ENCODE assay signal across 11 cellular contexts in the genomic region with DNA sequence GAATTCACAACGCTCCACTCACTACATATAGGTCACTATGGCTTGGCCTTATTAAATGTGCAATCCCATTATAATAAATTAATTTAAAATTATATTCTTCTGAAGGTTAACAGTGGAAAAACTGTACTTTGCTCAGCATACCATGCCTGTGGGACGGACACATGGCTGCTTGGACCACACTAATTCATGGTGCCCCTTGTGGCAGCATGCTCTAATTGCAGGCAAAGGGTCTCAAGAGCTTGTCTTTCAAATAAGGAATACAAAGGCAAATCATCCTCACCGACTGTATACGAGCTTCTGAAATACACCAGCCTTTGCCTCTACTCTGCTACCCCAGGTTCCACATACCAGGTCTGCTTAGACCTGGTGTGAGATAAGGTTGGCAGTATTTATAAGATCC. TPM values are rescaled to one million over a fixed set of nuclear protein-coding genes. Genes with fewer than 3 reads are reported as not detected.
DNase-seq lines count a peak whose midpoint lies in the region; FAIRE-seq and TF ChIP-seq lines count a peak whose summit lies in the region.
"Had no signal": no experiment of that assay in that cellular context is flagged by ENCODE, and none has a peak within 500 bp of the region (broad histone marks: within the 10 kb centered on the region; RNA-seq: fewer than 3 reads in every experiment).

No MANE protein-coding gene starts in this region.

- no peak overlapping the region for H3K4me3 Mint-ChIP-seq in activated naive CD4-positive, alpha-beta T cell treated with anti-CD3 and anti-CD28 coated beads, Interleukin-2, amount 50 U/mL, for 24 hours
- H3K4me3 Mint-ChIP-seq in type B pancreatic cell: no peak overlapping the region
- H3K4me3 Mint-ChIP-seq: IgD-negative memory B cell had no signal

- no peak overlapping the region for H2BK120ac ChIP-seq in H1 (replicated peaks; ENCODE audit: low read depth, low read length)

- CTCF ChIA-PET in H1 (lab: Charles Lee; ENCODE audit: partially characterized antibody): interaction anchor here (0.6 to 16.6 kb wide), 18 partner anchors 9 to 348 kb away, joined by 3 to 153 read pairs (median 4); no protein-coding TSS in a partner anchor

- no peaks in the 10 kb centered on the region; a peak in 1 of 7 replicates for H3K27me3 ChIP-seq in H1 (replicated peaks in 1 of 4; ENCODE audit: control insufficient read depth in 3 of 4, extremely low read depth in 1 of 4, insufficient read depth in 3 of 4, low read length in 3 of 4)

- no peaks in the 10 kb centered on the region for H3K79me2 ChIP-seq in H1 (ENCODE audit: control insufficient read depth in 1 of 2, insufficient read depth in 2 of 2, low read length in 2 of 2)

- no peak overlapping the region for H2BK5ac ChIP-seq in H1 (ENCODE audit: low read depth, low read length)

- no peak overlapping the region for H3K9ac ChIP-seq in H1 (replicated peaks in 1 of 4; ENCODE audit: extremely low read depth in 1 of 4, low read depth in 3 of 4, low read length in 3 of 4)

- no peak overlapping the region for H3K4me3 ChIP-seq in NB4 (ENCODE audit: low read depth, low read length)
- H3K4me3 ChIP-seq in H1 (ENCODE audit: extremely low read depth in 1 of 4, insufficient read depth in 2 of 4, low read depth in 3 of 4, low read length in 4 of 4): no peak overlapping the region

- no peak overlapping the region for H3K56ac ChIP-seq in H1 (replicated peaks; ENCODE audit: insufficient read length, low read depth, low read length)

- TF ChIP-seq RAD21 in H1 (IDR thresholded peaks at IDR 0.05 in 1 of 2, conservative IDR thresholded peaks at IDR 0.05 in 1 of 2; ENCODE audit: low read depth in 2 of 2, low read length in 2 of 2): peak; percentile 34 to 51

- peaks cover 7 to 12% of the 10 kb centered on the region in 2 experiments; a peak in 3 of 4 replicates for H3K9me3 ChIP-seq in H1 (ENCODE audit: insufficient read depth in 2 of 2, low read depth in 1 of 2, low read length in 1 of 2)

- 83% methylated on average over 4 of the region's 4 CpGs; no CpG with 5 or more reads in 1 of the 2 experiments for WGBS in H1 (ENCODE audit: extremely low coverage in 1 of 2, insufficient coverage in 1 of 2, insufficient read length in 1 of 2, insufficient replicate concordance in 2 of 2, low coverage in 1 of 2, low lambda C conversion rate in 2 of 2, missing lambda C conversion rate in 1 of 2), 2 experiments

- peaks cover 3% of the 10 kb centered on the region for H3K36me3 Mint-ChIP-seq in activated naive CD4-positive, alpha-beta T cell treated with anti-CD3 and anti-CD28 coated beads, Interleukin-2, amount 50 U/mL, for 24 hours
- no peaks in the 10 kb centered on the region for H3K36me3 Mint-ChIP-seq in type B pancreatic cell
- H3K36me3 Mint-ChIP-seq: IgD-negative memory B cell had no signal

- H2AK5ac ChIP-seq in H1 (ENCODE audit: low read depth, low read length): no peak overlapping the region

- no peak overlapping the region for H2BK20ac ChIP-seq in H1 (ENCODE audit: low read length)

- no peak overlapping the region for H3K18ac ChIP-seq in H1 (ENCODE audit: extremely low read depth, low read length)

- DNase-seq in activated naive CD4-positive, alpha-beta T cell treated with anti-CD3 and anti-CD28 coated beads, Interleukin-2, amount 50 U/mL, for 16 hours: no peak
- DNase-seq in NB4 (ENCODE audit: low read depth) (peak; percentile 58), H1 (ENCODE audit: low read depth in 1 of 2, low spot score in 2 of 2) (peak in 1 of 2 experiments; percentile 65), type B pancreatic cell (ENCODE audit: extremely low spot score, unreplicated experiment) (no peak), middle frontal gyrus (ENCODE audit: extremely low spot score, low spot score) (no peak), amniotic stem cell (lab: John Stamatoyannopoulos, UW) (no peak), mucosa of gallbladder (ENCODE audit: low spot score) (no peak)
- DNase-seq: NCI-H510A; stimulated activated CD4-positive, alpha-beta T cell treated with anti-CD3 and anti-CD28 coated beads, Interleukin-2, amount 100 ng/mL, for 48 hours had no signal

- H2BK15ac ChIP-seq in H1 (ENCODE audit: low read length): no peak overlapping the region

- TF ChIP-seq CTCF in NB4 (IDR thresholded peaks at IDR 0.05; ENCODE audit: low read depth, low read length) (peak; percentile 75), H1 (IDR thresholded peaks at IDR 0.05; ENCODE audit: control extremely low read depth in 1 of 3, insufficient read depth in 1 of 3, low read depth in 1 of 3, low read length in 3 of 3) (peak; percentile 51 to 65 (median 58)), type B pancreatic cell (conservative IDR thresholded peaks at IDR 0.05) (peak; percentile 72)

- H3K79me1 ChIP-seq in H1 (ENCODE audit: low read depth, low read length): no peaks in the 10 kb centered on the region

- H3K4me1 Mint-ChIP-seq in activated naive CD4-positive, alpha-beta T cell treated with anti-CD3 and anti-CD28 coated beads, Interleukin-2, amount 50 U/mL, for 24 hours: peaks cover 14% of the 10 kb centered on the region
- H3K4me1 Mint-ChIP-seq in type B pancreatic cell (ENCODE audit: unreplicated experiment): no peaks in the 10 kb centered on the region

- no peak overlapping the region for H4K8ac ChIP-seq in H1 (ENCODE audit: extremely low read depth, insufficient read depth, low read length)

- no peak overlapping the region for H3K4ac ChIP-seq in H1 (replicated peaks; ENCODE audit: insufficient read length, low read depth, low read length)

- H3K4me1 ChIP-seq in H1 (replicated peaks in 1 of 4; ENCODE audit: control insufficient read depth in 3 of 4, insufficient read depth in 4 of 4, low read length in 3 of 4): peaks cover 0 to 3% (median 0%) of the 10 kb centered on the region in 4 experiments; a peak in 1 of 7 replicates

- H3K23ac ChIP-seq in H1 (ENCODE audit: insufficient read length): no peak overlapping the region

- no peak for TF ChIP-seq POLR2A in NB4 (IDR thresholded peaks at IDR 0.05; ENCODE audit: extremely low read depth, insufficient read length)
- no peak for TF ChIP-seq POLR2A in H1 (IDR thresholded peaks at IDR 0.05; ENCODE audit: control extremely low read depth in 1 of 2, low read depth in 2 of 2, low read length in 2 of 2)

- no peak overlapping the region for H2AFZ ChIP-seq in H1 (ENCODE audit: low read length)

- no peak overlapping the region for H3K27ac ChIP-seq in H1 (ENCODE audit: low read depth, low read length)

- no peak overlapping the region for H2BK12ac ChIP-seq in H1 (ENCODE audit: low read depth, low read length)

- POLR2A ChIA-PET in H1 (lab: Charles Lee; ENCODE audit: partially characterized antibody): no interaction called here

- H3K27ac Mint-ChIP-seq in activated naive CD4-positive, alpha-beta T cell treated with anti-CD3 and anti-CD28 coated beads, Interleukin-2, amount 50 U/mL, for 24 hours: peak overlapping the region; percentile 12
- H3K27ac Mint-ChIP-seq in type B pancreatic cell: no peak overlapping the region

- no peak overlapping the region for H3K14ac ChIP-seq in H1 (ENCODE audit: insufficient read length)

- TF ChIP-seq EP300 in H1 (IDR thresholded peaks at IDR 0.05; ENCODE audit: borderline replicate concordance in 1 of 2, low read depth in 2 of 2, low read length in 2 of 2): no peak

- H3K9me3 Mint-ChIP-seq in activated naive CD4-positive, alpha-beta T cell treated with anti-CD3 and anti-CD28 coated beads, Interleukin-2, amount 50 U/mL, for 24 hours: peaks cover 5% of the 10 kb centered on the region
- H3K9me3 Mint-ChIP-seq in type B pancreatic cell: peaks cover 4% of the 10 kb centered on the region

- FAIRE-seq in H1 (lab: Jason Lieb, UNC): no peak

- no peaks in the 10 kb centered on the region for H3K36me3 ChIP-seq in H1 (ENCODE audit: control insufficient read depth in 2 of 4, insufficient read depth in 4 of 4, low read length in 3 of 4)

- H4K91ac ChIP-seq in H1 (replicated peaks; ENCODE audit: insufficient read length, low read length): no peak overlapping the region

- no peaks in the 10 kb centered on the region for H3K23me2 ChIP-seq in H1 (ENCODE audit: low read depth, low read length)

- H3K4me2 ChIP-seq in H1 (ENCODE audit: insufficient read depth in 1 of 2, low read depth in 2 of 2, low read length in 2 of 2): no peak overlapping the region

- peaks cover 0 to 2% of the 10 kb centered on the region in 2 experiments for H4K20me1 ChIP-seq in H1 (replicated peaks in 1 of 2; ENCODE audit: control insufficient read depth in 1 of 2, insufficient read depth in 2 of 2, low read length in 2 of 2)

- no peaks in the 10 kb centered on the region for H3K27me3 Mint-ChIP-seq in activated naive CD4-positive, alpha-beta T cell treated with anti-CD3 and anti-CD28 coated beads, Interleukin-2, amount 50 U/mL, for 24 hours
- H3K27me3 Mint-ChIP-seq in type B pancreatic cell: peaks cover 24% of the 10 kb centered on the region

- no peak overlapping the region for H4K5ac ChIP-seq in H1 (ENCODE audit: insufficient read length, low read depth, low read length)

TF ChIP-seq in H1, 55 proteins besides CTCF, POLR2A, EP300 and RAD21:
- TF ChIP-seq TBP (IDR thresholded peaks at IDR 0.05; ENCODE audit: low read depth, low read length) (no peak), KDM1A (IDR thresholded peaks at IDR 0.05; ENCODE audit: borderline replicate concordance, low read length) (no peak), TEAD4 (IDR thresholded peaks at IDR 0.05; ENCODE audit: low read depth, low read length) (no peak), TAF1 (IDR thresholded peaks at IDR 0.05; ENCODE audit: low read depth, low read length) (no peak), RNF2 (IDR thresholded peaks at IDR 0.05; ENCODE audit: borderline replicate concordance, low read depth, low read length, missing control alignments, poor library complexity, severe bottlenecking) (no peak)
- TF ChIP-seq, protein P1, sequence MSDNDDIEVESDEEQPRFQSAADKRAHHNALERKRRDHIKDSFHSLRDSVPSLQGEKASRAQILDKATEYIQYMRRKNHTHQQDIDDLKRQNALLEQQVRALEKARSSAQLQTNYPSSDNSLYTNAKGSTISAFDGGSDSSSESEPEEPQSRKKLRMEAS (IDR thresholded peaks at IDR 0.05): peak; percentile 51; the same call in 1 of the 2 replicates

RNA-seq across cellular contexts. Expression of gene SMPD3, which starts 11.7 kb away (rescaled TPM):
- 1.1 and 1.3 TPM in 2 replicates for total RNA-seq in H1 (2021; fragmentation: NEBNext Ultra II Directional; extraction: Animal tissue kit (Norgen Biotek cat#: 25700))
- 0.39 and 0.55 TPM in 2 replicates for polyA plus RNA-seq in H1 (2011; rRNA removed)
- polyA plus RNA-seq in H1 (2011; cell fraction: cytosol; rRNA removed): 0.39 TPM
- 1.3 TPM for polyA plus RNA-seq in H1 (2011; cell fraction: nucleus; rRNA removed)
- polyA plus RNA-seq in H1 (2012, experiment 1 of 2): 1.2 to 1.8 TPM (median 1.7 TPM) in 4 replicates
- polyA plus RNA-seq in H1 (2012, experiment 2 of 2): 0.35 TPM
- 0.39 TPM for polyA plus RNA-seq in H1 (2013, experiment 1 of 2)
- polyA plus RNA-seq in H1 (2013, experiment 2 of 2): 0.46 TPM
- polyA minus RNA-seq in H1 (2011; rRNA and poly(A)+ RNA removed): 0.12 and 0.66 TPM in 2 replicates
- 1.6 TPM for polyA minus RNA-seq in H1 (2011; cell fraction: cytosol; rRNA and poly(A)+ RNA removed)
- 1.1 TPM for polyA minus RNA-seq in H1 (2011; cell fraction: nucleus; rRNA and poly(A)+ RNA removed)
- total RNA-seq in type B pancreatic cell (ENCODE audit: low replicate concordance): 4.5 and 9.8 TPM in 2 replicates
- total RNA-seq in mucosa of gallbladder: 225 TPM

Comparison
In these comparisons a context has a peak if more than half of its experiments do, and no peak if none do; other contexts are left out.
1. RNA of gene SMPD3, which starts 11.7 kb away (total RNA-seq): 225 TPM in mucosa of gallbladder (single experiment); 4.5 to 9.8 TPM in type B pancreatic cell and 1.1 to 1.3 TPM in H1; every median in the first group is over 10 times any median in the second.
2. Peak in every context shown above with its lines, with median percentiles within 50 percentile points of each other: CTCF ChIP-seq.